In the genomic region with DNA sequence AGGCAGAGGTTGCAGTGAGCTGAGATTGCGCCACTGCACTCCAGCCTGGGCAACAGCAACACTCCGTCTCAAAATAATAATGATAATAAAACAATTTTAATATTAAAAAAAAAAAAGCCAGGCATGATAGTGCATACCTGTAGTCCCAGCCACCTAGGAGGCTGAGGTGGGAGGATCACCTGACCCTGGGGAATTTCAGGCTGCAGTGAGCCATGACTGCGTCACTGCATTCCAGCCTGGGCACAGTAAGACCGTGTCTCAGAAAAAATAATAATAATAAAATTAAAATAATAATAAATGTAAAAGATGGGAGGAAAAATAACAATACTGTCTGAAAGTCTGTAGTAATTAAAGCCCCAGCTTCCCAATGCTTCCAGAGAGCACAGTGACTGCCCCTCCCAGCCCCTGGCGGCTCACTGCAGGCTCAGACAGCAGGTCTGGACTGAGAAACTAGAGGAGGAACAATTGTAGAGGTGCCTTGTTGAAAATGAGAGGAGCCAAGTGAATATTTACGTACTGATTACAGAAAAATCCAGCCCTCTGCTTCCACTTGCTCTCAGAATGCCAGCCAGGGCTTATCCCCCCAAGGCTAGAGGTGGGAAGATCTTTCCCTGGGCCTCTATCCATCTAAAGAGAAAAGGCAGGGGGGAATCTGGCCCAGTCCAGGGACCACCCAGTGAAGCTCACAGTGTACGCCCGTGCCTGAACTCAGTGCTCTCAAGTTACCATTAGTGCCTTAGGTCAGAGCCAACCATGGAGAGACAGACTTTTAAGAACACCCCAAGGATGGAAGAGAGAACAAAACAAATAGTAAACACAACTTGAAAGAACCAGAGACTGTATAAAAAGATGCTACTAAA, we compare ENCODE assay signal across 1 cellular context.
TF ChIP-seq lines count a peak whose summit lies in the region.

No MANE protein-coding gene starts in this region.

TF ChIP-seq in Ishikawa, 13 proteins besides CTCF, POLR2A, EP300 and RAD21 (continued from another document):
- TF ChIP-seq, protein P1, sequence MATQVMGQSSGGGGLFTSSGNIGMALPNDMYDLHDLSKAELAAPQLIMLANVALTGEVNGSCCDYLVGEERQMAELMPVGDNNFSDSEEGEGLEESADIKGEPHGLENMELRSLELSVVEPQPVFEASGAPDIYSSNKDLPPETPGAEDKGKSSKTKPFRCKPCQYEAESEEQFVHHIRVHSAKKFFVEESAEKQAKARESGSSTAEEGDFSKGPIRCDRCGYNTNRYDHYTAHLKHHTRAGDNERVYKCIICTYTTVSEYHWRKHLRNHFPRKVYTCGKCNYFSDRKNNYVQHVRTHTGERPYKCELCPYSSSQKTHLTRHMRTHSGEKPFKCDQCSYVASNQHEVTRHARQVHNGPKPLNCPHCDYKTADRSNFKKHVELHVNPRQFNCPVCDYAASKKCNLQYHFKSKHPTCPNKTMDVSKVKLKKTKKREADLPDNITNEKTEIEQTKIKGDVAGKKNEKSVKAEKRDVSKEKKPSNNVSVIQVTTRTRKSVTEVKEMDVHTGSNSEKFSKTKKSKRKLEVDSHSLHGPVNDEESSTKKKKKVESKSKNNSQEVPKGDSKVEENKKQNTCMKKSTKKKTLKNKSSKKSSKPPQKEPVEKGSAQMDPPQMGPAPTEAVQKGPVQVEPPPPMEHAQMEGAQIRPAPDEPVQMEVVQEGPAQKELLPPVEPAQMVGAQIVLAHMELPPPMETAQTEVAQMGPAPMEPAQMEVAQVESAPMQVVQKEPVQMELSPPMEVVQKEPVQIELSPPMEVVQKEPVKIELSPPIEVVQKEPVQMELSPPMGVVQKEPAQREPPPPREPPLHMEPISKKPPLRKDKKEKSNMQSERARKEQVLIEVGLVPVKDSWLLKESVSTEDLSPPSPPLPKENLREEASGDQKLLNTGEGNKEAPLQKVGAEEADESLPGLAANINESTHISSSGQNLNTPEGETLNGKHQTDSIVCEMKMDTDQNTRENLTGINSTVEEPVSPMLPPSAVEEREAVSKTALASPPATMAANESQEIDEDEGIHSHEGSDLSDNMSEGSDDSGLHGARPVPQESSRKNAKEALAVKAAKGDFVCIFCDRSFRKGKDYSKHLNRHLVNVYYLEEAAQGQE (IDR thresholded peaks at IDR 0.05; ENCODE audit: low read depth): no peak
- no peak for TF ChIP-seq FOXM1 (IDR thresholded peaks at IDR 0.05; ENCODE audit: borderline replicate concordance, low read depth)
- TF ChIP-seq CEBPB (IDR thresholded peaks at IDR 0.05): no peak
- TF ChIP-seq CREB1 (IDR thresholded peaks at IDR 0.05; ENCODE audit: low read depth): no peak
